In the genomic region with DNA sequence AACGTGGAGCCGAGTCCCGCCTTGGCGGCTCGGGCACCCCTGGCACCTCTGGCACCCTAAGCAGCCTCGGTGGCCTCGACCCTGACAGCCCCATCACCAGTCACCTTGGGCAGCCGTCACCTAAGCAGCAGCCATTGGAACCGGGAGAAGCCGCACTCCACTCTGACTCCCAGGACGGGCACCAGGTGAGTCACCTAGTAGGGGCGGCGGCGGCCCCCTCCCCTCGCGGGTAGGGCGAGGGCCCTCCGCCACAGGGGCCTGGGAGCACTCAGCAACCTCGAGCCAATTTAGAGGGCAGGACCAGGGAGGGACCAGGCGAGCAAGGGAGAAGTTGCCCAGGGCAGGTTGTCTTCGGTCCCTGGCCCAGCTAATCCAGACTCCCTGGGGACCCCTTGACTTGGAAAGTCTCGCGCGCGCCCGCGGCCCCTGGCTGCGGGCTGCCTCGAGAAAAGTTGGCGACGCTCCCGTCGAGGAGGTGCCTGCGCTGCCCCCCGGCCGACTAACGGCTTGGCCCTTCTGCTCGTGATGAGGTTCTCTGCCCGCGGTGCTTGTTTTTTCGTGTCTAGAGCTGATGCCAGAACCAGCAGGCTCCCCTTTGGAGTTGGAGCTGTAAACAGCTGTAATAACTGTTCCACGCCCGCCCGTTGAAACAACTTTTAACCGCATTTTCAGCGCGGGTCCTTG, we compare ENCODE assay signal across 9 cellular contexts. TPM values are rescaled to one million over a fixed set of nuclear protein-coding genes. Genes with fewer than 3 reads are reported as not detected.
DNase-seq lines count a peak whose midpoint lies in the region; ATAC-seq and TF ChIP-seq lines count a peak whose summit lies in the region.
"Had no signal": no experiment of that assay in that cellular context is flagged by ENCODE, and none has a peak within 500 bp of the region (broad histone marks: within the 10 kb centered on the region; RNA-seq: fewer than 3 reads in every experiment).

No MANE protein-coding gene starts in this region.

- peak overlapping the region; percentile 60 for H3K4me3 ChIP-seq in epithelial cell of proximal tubule (ENCODE audit: low read depth, low read length)

- H3K36me3 Mint-ChIP-seq in activated CD4-positive, alpha-beta T cell treated with anti-CD3 and anti-CD28 coated beads, Interleukin-2, amount 10 ng/mL, durations not matched to agents 24 days and 14 days (ENCODE audit: low read depth) = no peaks in the 10 kb centered on the region
- H3K36me3 Mint-ChIP-seq in naive B cell = no peaks in the 10 kb centered on the region
- H3K36me3 Mint-ChIP-seq: natural killer cell treated with Interleukin-12 subunit alpha and Interleukin-12 subunit beta and Interleukin-15 and Interleukin-18, amount 100 ng/mL, for 72 hours had no signal

- intact Hi-C loops in activated CD4-positive, alpha-beta T cell treated with anti-CD3 and anti-CD28 coated beads, Interleukin-2, amount 10 ng/mL, durations not matched to agents 24 days and 14 days (cut with micrococcal nuclease) = loop anchor here (2.0 kb wide), 1 partner anchor 516 kb away; a partner anchor contains a TSS

- peaks cover 9% of the 10 kb centered on the region for H3K4me1 Mint-ChIP-seq in activated CD4-positive, alpha-beta T cell treated with anti-CD3 and anti-CD28 coated beads, Interleukin-2, amount 10 ng/mL, durations not matched to agents 24 days and 14 days
- H3K4me1 Mint-ChIP-seq in naive B cell = peaks cover 0 to 4% (median 0%) of the 10 kb centered on the region in 3 donors

- H3K4me3 Mint-ChIP-seq in activated CD4-positive, alpha-beta T cell treated with anti-CD3 and anti-CD28 coated beads, Interleukin-2, amount 10 ng/mL, durations not matched to agents 24 days and 14 days = peak overlapping the region; percentile 83
- H3K4me3 Mint-ChIP-seq in naive B cell = peak overlapping the region; percentile 11 to 77 (median 68)
- H3K4me3 Mint-ChIP-seq: natural killer cell treated with Interleukin-12 subunit alpha and Interleukin-12 subunit beta and Interleukin-15 and Interleukin-18, amount 100 ng/mL, for 72 hours had no signal

- TF ChIP-seq CTCF in epithelial cell of proximal tubule (conservative IDR thresholded peaks at IDR 0.05; ENCODE audit: low read depth, low read length) = no peak

- ATAC-seq in HG03025 (IDR thresholded peaks at IDR 0.05; ENCODE audit: low FRiP score, unreplicated experiment) (peak; percentile 8), naive B cell (ENCODE audit: low read depth in 2 of 2) (no peak), GM21528 (IDR thresholded peaks at IDR 0.05; ENCODE audit: low FRiP score, unreplicated experiment) (no peak), GM21367 (IDR thresholded peaks at IDR 0.05; ENCODE audit: unreplicated experiment) (no peak), HG02840 (IDR thresholded peaks at IDR 0.05; ENCODE audit: low FRiP score, unreplicated experiment) (no peak)

- no peak overlapping the region for H3K27ac Mint-ChIP-seq in activated CD4-positive, alpha-beta T cell treated with anti-CD3 and anti-CD28 coated beads, Interleukin-2, amount 10 ng/mL, durations not matched to agents 24 days and 14 days
- H3K27ac Mint-ChIP-seq in naive B cell = peak overlapping the region in 1 of 6 donors; percentile 56
- H3K27ac Mint-ChIP-seq: natural killer cell treated with Interleukin-12 subunit alpha and Interleukin-12 subunit beta and Interleukin-15 and Interleukin-18, amount 100 ng/mL, for 72 hours had no signal

- peak; percentile 55 for DNase-seq in activated CD4-positive, alpha-beta T cell treated with anti-CD3 and anti-CD28 coated beads, Interleukin-2, amount 10 ng/mL, durations not matched to agents 24 days and 14 days
- no peak for DNase-seq in epithelial cell of proximal tubule (ENCODE audit: low read depth)
- no peak for DNase-seq in naive B cell
- no peak for DNase-seq in AML-193 (lab: John Stamatoyannopoulos, UW)

- H3K9me3 Mint-ChIP-seq in activated CD4-positive, alpha-beta T cell treated with anti-CD3 and anti-CD28 coated beads, Interleukin-2, amount 10 ng/mL, durations not matched to agents 24 days and 14 days = no peaks in the 10 kb centered on the region
- H3K9me3 Mint-ChIP-seq in naive B cell = peaks cover 0 to 3% (median 0%) of the 10 kb centered on the region in 7 donors
- H3K9me3 Mint-ChIP-seq: natural killer cell treated with Interleukin-12 subunit alpha and Interleukin-12 subunit beta and Interleukin-15 and Interleukin-18, amount 100 ng/mL, for 72 hours had no signal

- peaks cover 12% of the 10 kb centered on the region for H3K27me3 Mint-ChIP-seq in activated CD4-positive, alpha-beta T cell treated with anti-CD3 and anti-CD28 coated beads, Interleukin-2, amount 10 ng/mL, durations not matched to agents 24 days and 14 days
- H3K27me3 Mint-ChIP-seq in naive B cell = peaks cover 5 to 36% (median 33%) of the 10 kb centered on the region in 3 donors

RNA-seq across cellular contexts. Expression of a gene that starts 0.7 kb away (rescaled TPM):
- 1.2 and 1.8 TPM in 2 replicates for total RNA-seq in activated CD4-positive, alpha-beta T cell treated with anti-CD3 and anti-CD28 coated beads, Interleukin-2, amount 10 ng/mL, durations not matched to agents 24 days and 14 days
- total RNA-seq in epithelial cell of proximal tubule = 0.80 and 1.6 TPM in 2 replicates
- not detected for polyA plus RNA-seq in naive B cell (ENCODE audit: low read depth in 6 of 6)
